Comparison of ENCODE assay signal across 15 cellular contexts in the genomic region with DNA sequence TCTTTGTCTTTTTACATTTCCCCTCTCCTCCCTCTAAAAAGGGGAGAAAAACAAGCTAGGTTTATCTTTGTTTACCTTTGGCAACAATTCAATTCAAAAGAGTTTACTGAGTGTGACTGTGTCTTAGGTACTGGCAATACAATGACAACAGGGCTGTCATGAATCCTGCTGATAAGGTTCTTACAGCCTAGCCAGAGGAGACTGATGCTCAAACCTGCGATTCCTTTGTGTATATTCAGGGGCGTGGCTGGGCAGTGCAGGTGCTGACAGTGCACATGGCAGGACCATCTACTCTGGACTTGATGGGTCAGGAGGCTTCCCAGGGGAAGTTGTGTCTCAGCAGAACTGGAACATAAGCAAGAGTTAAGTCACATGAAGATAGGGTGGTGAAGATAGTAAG. TPM values are rescaled to one million over a fixed set of nuclear protein-coding genes. Genes with fewer than 3 reads are reported as not detected.
DNase-seq lines count a peak whose midpoint lies in the region; ATAC-seq and TF ChIP-seq lines count a peak whose summit lies in the region.
"Had no signal": no experiment of that assay in that cellular context is flagged by ENCODE, and none has a peak within 500 bp of the region (broad histone marks: within the 10 kb centered on the region; RNA-seq: fewer than 3 reads in every experiment).

No MANE protein-coding gene starts in this region.

- ATAC-seq in Right ventricle myocardium inferior: no peak
- no peak for ATAC-seq in esophagus mucosa

- peak overlapping the region; percentile 61 for H3K27ac ChIP-seq in left ventricle myocardium inferior (replicated peaks)
- no peak overlapping the region for H3K27ac ChIP-seq in tibial artery

- no peak for DNase-seq in left ventricle myocardium inferior
- DNase-seq in Right ventricle myocardium inferior (ENCODE audit: missing footprints): no peak
- peak; percentile 82 for DNase-seq in NCI-H748 (lab: John Stamatoyannopoulos, UW; ENCODE audit: unreplicated experiment)
- DNase-seq in dermis blood vessel endothelial cell: peak; percentile 36
- no peak for DNase-seq in GDM1 (lab: John Stamatoyannopoulos, UW)
- no peak for DNase-seq in tibial artery
- DNase-seq in NCI-H2196 treated with DMSO at 0.1 percent for 48 hours (lab: John Stamatoyannopoulos, UW; ENCODE audit: unreplicated experiment): no peak
- DNase-seq: CD4-positive, alpha-beta memory T cell; DMS 273 treated with DMSO at 0.1 percent for 48 hours; EL; MG63; NCI-H1092 treated with DMSO at 0.1 percent for 48 hours; NCI-H187 treated with DMSO at 0.1 percent for 48 hours; NCI-H446 had no signal

- H3K36me3 ChIP-seq in left ventricle myocardium inferior: no peaks in the 10 kb centered on the region
- no peaks in the 10 kb centered on the region for H3K36me3 ChIP-seq in tibial artery
- H3K36me3 ChIP-seq: MG63 had no signal

- intact Hi-C loops in left ventricle myocardium inferior (cut with micrococcal nuclease): no loop called here
- intact Hi-C loops in Right ventricle myocardium inferior (cut with DNase I): no loop called here
- intact Hi-C loops in tibial artery (cut with DNase I; ENCODE audit: low total_unique reads): no loop called here

- H3K27me3 ChIP-seq in left ventricle myocardium inferior (ENCODE audit: low read depth): no peaks in the 10 kb centered on the region
- H3K27me3 ChIP-seq in tibial artery: no peaks in the 10 kb centered on the region
- H3K27me3 ChIP-seq: MG63 had no signal

- H3K4me3 ChIP-seq in left ventricle myocardium inferior (no peak overlapping the region), tibial artery (no peak overlapping the region)
- H3K4me3 ChIP-seq: MG63 had no signal

- H3K4me1 ChIP-seq in left ventricle myocardium inferior (peaks cover 56% of the 10 kb centered on the region), tibial artery (peaks cover 0 to 31% (median 5%) of the 10 kb centered on the region in 4 donors)

- no peak for TF ChIP-seq CTCF in left ventricle myocardium inferior (IDR thresholded peaks at IDR 0.05; ENCODE audit: borderline replicate concordance)
- no peak for TF ChIP-seq CTCF in tibial artery (IDR thresholded peaks at IDR 0.05)

- H3K9me3 ChIP-seq in left ventricle myocardium inferior (replicated peaks): peaks cover 9% of the 10 kb centered on the region
- no peaks in the 10 kb centered on the region for H3K9me3 ChIP-seq in tibial artery
- H3K9me3 ChIP-seq: MG63 had no signal

RNA-seq across cellular contexts. Expression of gene TTN, which starts 23.2 kb away (rescaled TPM):
- total RNA-seq in left ventricle myocardium inferior (2,803 TPM), Right ventricle myocardium inferior (3,032 TPM), dermis blood vessel endothelial cell (1.5 and 1.8 TPM in 2 replicates), esophagus mucosa (1.5 TPM)

Comparison
In these comparisons a context has a peak if more than half of its experiments do, and no peak if none do; other contexts are left out.
1. DNase-seq: peak in NCI-H748 (single experiment) and dermis blood vessel endothelial cell (single experiment); none in left ventricle myocardium inferior (single experiment), Right ventricle myocardium inferior (single experiment), GDM1 (single experiment), tibial artery (0 of 2) and NCI-H2196 treated with DMSO at 0.1 percent for 48 hours (single experiment).
2. RNA of gene TTN, which starts 23.2 kb away (total RNA-seq): 3,032 TPM in Right ventricle myocardium inferior (single experiment) and 2,803 TPM in left ventricle myocardium inferior (single experiment); 1.5 to 1.8 TPM in dermis blood vessel endothelial cell and 1.5 TPM in esophagus mucosa (single experiment); every median in the first group is over 1,000 times any median in the second.